Comparison of ENCODE assay signal across 8 cellular contexts in the genomic region with DNA sequence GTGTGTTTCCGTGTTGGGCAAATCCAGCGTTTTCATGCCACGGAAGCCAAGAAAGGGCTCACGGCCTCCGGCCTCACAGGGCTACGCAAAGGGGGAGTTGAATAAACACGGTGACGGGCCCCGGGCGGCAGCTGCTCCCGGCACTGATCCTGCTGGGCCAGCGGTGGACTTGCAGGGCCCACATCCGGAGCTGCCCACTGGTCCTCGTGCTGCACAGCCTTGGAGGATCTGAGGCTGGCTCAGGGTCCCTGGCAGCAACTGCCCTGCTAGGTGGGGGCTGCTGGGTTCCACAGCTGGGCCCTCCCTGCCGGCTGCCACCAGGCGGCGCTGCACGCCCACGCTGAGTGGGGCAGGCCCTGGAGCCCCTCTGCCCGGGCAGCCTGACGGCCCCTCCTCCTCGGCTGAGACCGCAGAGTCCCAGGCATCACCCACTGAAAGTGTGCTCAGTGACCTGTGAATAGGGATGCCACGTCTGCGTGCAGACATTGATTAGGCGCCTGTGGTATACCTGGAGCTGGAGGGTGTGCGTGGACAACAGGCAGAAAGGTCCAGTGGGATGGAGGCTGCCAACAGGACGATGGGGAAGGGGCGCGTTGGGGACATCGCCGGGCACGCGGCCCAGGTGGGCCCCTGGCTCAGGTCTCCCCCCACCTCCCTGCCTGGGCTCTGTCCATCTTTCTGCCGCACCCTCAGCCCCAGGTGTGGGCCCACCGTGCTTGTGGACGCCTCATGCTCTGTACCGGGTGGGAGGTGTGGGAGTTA. TPM values are rescaled to one million over a fixed set of nuclear protein-coding genes. Genes with fewer than 3 reads are reported as not detected.
DNase-seq lines count a peak whose midpoint lies in the region; ATAC-seq, FAIRE-seq and TF ChIP-seq lines count a peak whose summit lies in the region.

No MANE protein-coding gene starts in this region.

- peaks cover 4% of the 10 kb centered on the region; the same call in 1 of the 2 replicates for H3K4me1 Mint-ChIP-seq in WTC11

- H3K4me3 ChIP-seq in bronchial epithelial cell (ENCODE audit: low read depth, low read length), result no peak overlapping the region

- 0 out of 2 replicates have a peak, but pooled peaks cover 2% of the 10 kb centered on the region for H3K36me3 Mint-ChIP-seq in WTC11

- TF ChIP-seq CTCF in WTC11 (IDR thresholded peaks at IDR 0.05) (peak; percentile 95), bronchial epithelial cell (IDR thresholded peaks at IDR 0.05; ENCODE audit: insufficient read depth, low read length, severe bottlenecking) (peak; percentile 96)

- peaks cover 23% of the 10 kb centered on the region for H3K36me3 ChIP-seq in bronchial epithelial cell (ENCODE audit: control insufficient read depth, insufficient read depth, low read length)

- no peak overlapping the region; the same call in 1 of the 2 replicates for H3K27ac Mint-ChIP-seq in WTC11

- peaks cover 14% of the 10 kb centered on the region for H3K27me3 Mint-ChIP-seq in WTC11 (ENCODE audit: low read depth)

- no peak for FAIRE-seq in bronchial epithelial cell (lab: Jason Lieb, UNC)

- CTCF ChIA-PET in WTC11 (lab: Charles Lee), result interaction anchor here (0.8 to 5.3 kb wide), 14 partner anchors 9 to 277 kb away, joined by 3 to 32 read pairs (median 4); partner anchors contain the start of genes CDC34 and RNF126

- no peak overlapping the region for H3K4me3 Mint-ChIP-seq in WTC11

- ATAC-seq in WTC11 (peak; percentile 75), left lobe of liver (peak; percentile 68), GM21515 (IDR thresholded peaks at IDR 0.05; ENCODE audit: unreplicated experiment) (no peak)

- DNase-seq in CD1c-positive myeloid dendritic cell (ENCODE audit: extremely low spot score) (peak; percentile 62), HT-29 (ENCODE audit: low spot score) (peak; percentile 49), WTC11 (ENCODE audit: low spot score) (peak; percentile 87), bronchial epithelial cell (ENCODE audit: low read depth) (no peak), left lobe of liver (ENCODE audit: low spot score) (no peak), OCI-M2 (lab: John Stamatoyannopoulos, UW; ENCODE audit: unreplicated experiment) (no peak)
- peak; percentile 46 for DNase-seq in stimulated activated CD8-positive, alpha-beta memory T cell treated with anti-CD3 and anti-CD28 coated beads, Interleukin-4, amount 100 ng/mL, for 24 hours (ENCODE audit: low read depth)

- POLR2A ChIA-PET in WTC11 (lab: Charles Lee), result interaction anchor here (0.8 to 0.9 kb wide), 3 partner anchors 10 to 78 kb away, joined by 3 read pairs; partner anchors contain the start of genes BSG and RNF126

- H3K27me3 ChIP-seq in bronchial epithelial cell (ENCODE audit: control insufficient read depth, insufficient read depth, low read length), result peaks cover 5% of the 10 kb centered on the region

- H3K9me3 Mint-ChIP-seq in WTC11, result no peaks in the 10 kb centered on the region

TF ChIP-seq in WTC11, 78 proteins besides CTCF, POLR2A, EP300 and RAD21 (continues in another document):
- TF ChIP-seq, protein P1, sequence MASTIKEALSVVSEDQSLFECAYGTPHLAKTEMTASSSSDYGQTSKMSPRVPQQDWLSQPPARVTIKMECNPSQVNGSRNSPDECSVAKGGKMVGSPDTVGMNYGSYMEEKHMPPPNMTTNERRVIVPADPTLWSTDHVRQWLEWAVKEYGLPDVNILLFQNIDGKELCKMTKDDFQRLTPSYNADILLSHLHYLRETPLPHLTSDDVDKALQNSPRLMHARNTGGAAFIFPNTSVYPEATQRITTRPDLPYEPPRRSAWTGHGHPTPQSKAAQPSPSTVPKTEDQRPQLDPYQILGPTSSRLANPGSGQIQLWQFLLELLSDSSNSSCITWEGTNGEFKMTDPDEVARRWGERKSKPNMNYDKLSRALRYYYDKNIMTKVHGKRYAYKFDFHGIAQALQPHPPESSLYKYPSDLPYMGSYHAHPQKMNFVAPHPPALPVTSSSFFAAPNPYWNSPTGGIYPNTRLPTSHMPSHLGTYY (CRISPR knock-in tag; IDR thresholded peaks at IDR 0.05), result peak; percentile 77
- TF ChIP-seq ZNF425 (CRISPR knock-in tag; conservative IDR thresholded peaks at IDR 0.05) (0 out of 2 replicates have a peak, but pooled peaks have one; percentile 9), SP1 (CRISPR knock-in tag; conservative IDR thresholded peaks at IDR 0.05) (peak; percentile 82), CREB1 (CRISPR knock-in tag; IDR thresholded peaks at IDR 0.05) (peak; percentile 59; the same call in 1 of the 2 replicates), ZNF671 (CRISPR knock-in tag; IDR thresholded peaks at IDR 0.05) (no peak), NFATC4 (CRISPR knock-in tag; IDR thresholded peaks at IDR 0.05) (peak; percentile 22; the same call in 1 of the 2 replicates)
- TF ChIP-seq, protein P2, sequence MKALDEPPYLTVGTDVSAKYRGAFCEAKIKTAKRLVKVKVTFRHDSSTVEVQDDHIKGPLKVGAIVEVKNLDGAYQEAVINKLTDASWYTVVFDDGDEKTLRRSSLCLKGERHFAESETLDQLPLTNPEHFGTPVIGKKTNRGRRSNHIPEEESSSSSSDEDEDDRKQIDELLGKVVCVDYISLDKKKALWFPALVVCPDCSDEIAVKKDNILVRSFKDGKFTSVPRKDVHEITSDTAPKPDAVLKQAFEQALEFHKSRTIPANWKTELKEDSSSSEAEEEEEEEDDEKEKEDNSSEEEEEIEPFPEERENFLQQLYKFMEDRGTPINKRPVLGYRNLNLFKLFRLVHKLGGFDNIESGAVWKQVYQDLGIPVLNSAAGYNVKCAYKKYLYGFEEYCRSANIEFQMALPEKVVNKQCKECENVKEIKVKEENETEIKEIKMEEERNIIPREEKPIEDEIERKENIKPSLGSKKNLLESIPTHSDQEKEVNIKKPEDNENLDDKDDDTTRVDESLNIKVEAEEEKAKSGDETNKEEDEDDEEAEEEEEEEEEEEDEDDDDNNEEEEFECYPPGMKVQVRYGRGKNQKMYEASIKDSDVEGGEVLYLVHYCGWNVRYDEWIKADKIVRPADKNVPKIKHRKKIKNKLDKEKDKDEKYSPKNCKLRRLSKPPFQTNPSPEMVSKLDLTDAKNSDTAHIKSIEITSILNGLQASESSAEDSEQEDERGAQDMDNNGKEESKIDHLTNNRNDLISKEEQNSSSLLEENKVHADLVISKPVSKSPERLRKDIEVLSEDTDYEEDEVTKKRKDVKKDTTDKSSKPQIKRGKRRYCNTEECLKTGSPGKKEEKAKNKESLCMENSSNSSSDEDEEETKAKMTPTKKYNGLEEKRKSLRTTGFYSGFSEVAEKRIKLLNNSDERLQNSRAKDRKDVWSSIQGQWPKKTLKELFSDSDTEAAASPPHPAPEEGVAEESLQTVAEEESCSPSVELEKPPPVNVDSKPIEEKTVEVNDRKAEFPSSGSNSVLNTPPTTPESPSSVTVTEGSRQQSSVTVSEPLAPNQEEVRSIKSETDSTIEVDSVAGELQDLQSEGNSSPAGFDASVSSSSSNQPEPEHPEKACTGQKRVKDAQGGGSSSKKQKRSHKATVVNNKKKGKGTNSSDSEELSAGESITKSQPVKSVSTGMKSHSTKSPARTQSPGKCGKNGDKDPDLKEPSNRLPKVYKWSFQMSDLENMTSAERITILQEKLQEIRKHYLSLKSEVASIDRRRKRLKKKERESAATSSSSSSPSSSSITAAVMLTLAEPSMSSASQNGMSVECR (CRISPR knock-in tag; IDR thresholded peaks at IDR 0.05; ENCODE audit: borderline replicate concordance), result 0 out of 2 replicates have a peak, but pooled peaks have one; percentile 17

RNA-seq across cellular contexts. Expression of gene HCN2, which starts 5.3 kb away (rescaled TPM):
- total RNA-seq in HT-29 (2014; rRNA removed; shearing (Covaris generic)), result 0.10 TPM in 1 of 2 replicates, not detected in the other
- total RNA-seq in WTC11 (2021) (8.0 to 9.2 TPM (median 8.1 TPM) in 3 replicates), bronchial epithelial cell (under 0.01 and 0.51 TPM in 2 replicates), left lobe of liver (0.30 TPM)

RNA-seq across cellular contexts. Expression of gene BSG, which starts 12.0 kb away (rescaled TPM):
- total RNA-seq in HT-29 (2014; rRNA removed; shearing (Covaris generic)), result 725 and 781 TPM in 2 replicates
- total RNA-seq in WTC11 (2021), result 758 to 847 TPM (median 841 TPM) in 3 replicates
- 349 and 369 TPM in 2 replicates for total RNA-seq in bronchial epithelial cell
- 98.2 TPM for total RNA-seq in left lobe of liver

RNA-seq across cellular contexts. Expression of gene GZMM, which starts 40.6 kb away (rescaled TPM):
- total RNA-seq in HT-29 (2014; rRNA removed; shearing (Covaris generic)), result 0.31 TPM in 1 of 2 replicates, not detected in the other
- total RNA-seq in WTC11 (2021) (0.21 to 0.68 TPM (median 0.60 TPM) in 3 replicates), bronchial epithelial cell (not detected in 2 replicates), left lobe of liver (0.33 TPM)

RNA-seq across cellular contexts. Expression of gene POLRMT, which starts 48.9 kb away (rescaled TPM):
- 74.3 and 89.6 TPM in 2 replicates for total RNA-seq in HT-29 (2014; rRNA removed; shearing (Covaris generic))
- total RNA-seq in WTC11 (2021) (113 to 139 TPM (median 116 TPM) in 3 replicates), bronchial epithelial cell (27.5 and 29.0 TPM in 2 replicates), left lobe of liver (51.8 TPM)

RNA-seq across cellular contexts. Expression of gene CDC34, which starts 52.9 kb away (rescaled TPM):
- total RNA-seq in HT-29 (2014; rRNA removed; shearing (Covaris generic)), result 151 and 167 TPM in 2 replicates
- total RNA-seq in WTC11 (2021) (124 to 129 TPM (median 126 TPM) in 3 replicates), bronchial epithelial cell (143 and 169 TPM in 2 replicates), left lobe of liver (53.5 TPM)

Comparison
In these comparisons a context has a peak if more than half of its experiments do, and no peak if none do; other contexts are left out.
1. DNase-seq: peak in CD1c-positive myeloid dendritic cell (single experiment), HT-29 (single experiment), WTC11 (single experiment) and stimulated activated CD8-positive, alpha-beta memory T cell treated with anti-CD3 and anti-CD28 coated beads, Interleukin-4, amount 100 ng/mL, for 24 hours (single experiment); none in bronchial epithelial cell (single experiment), left lobe of liver (single experiment) and OCI-M2 (single experiment).